ENCODE assay signal across 8 cellular contexts in genomic region chr6:10722820-10723651, GRCh38. TPM values are rescaled to one million over a fixed set of nuclear protein-coding genes. Genes with fewer than 3 reads are reported as not detected.
DNase-seq lines count a peak whose midpoint lies in the region; ATAC-seq and TF ChIP-seq lines count a peak whose summit lies in the region.

TMEM14C (plus strand) TSS chr6:10723070; CDS start chr6:10724614, 1,544 bp downstream.

- no peaks in the 10 kb centered on the region for H3K27me3 Mint-ChIP-seq in activated CD4-positive, alpha-beta memory T cell treated with anti-CD3 and anti-CD28 coated beads for 36 hours

- H3K27me3 ChIP-seq in dorsolateral prefrontal cortex: no peaks in the 10 kb centered on the region
- no peaks in the 10 kb centered on the region for H3K27me3 ChIP-seq in right lobe of liver

- H3K27ac ChIP-seq in dorsolateral prefrontal cortex (peak within 1 kb of the TSS; percentile 30 to 96 (median 87)), right lobe of liver (peak within 1 kb of the TSS; percentile 62 to 78 (median 66))

- peak in 22 of 56 donors; percentile 4 to 54 (median 28) for TF ChIP-seq CTCF in dorsolateral prefrontal cortex (IDR thresholded peaks at IDR 0.05 in 54 of 56, conservative IDR thresholded peaks at IDR 0.05 in 2 of 56; ENCODE audit: low read depth in 1 of 56, partially characterized antibody in 56 of 56)
- TF ChIP-seq CTCF in right lobe of liver (IDR thresholded peaks at IDR 0.05): no peak

- peaks cover 0 to 2% (median 0%) of the 10 kb centered on the region in 4 donors for H3K36me3 ChIP-seq in right lobe of liver

- peak within 1 kb of the TSS; percentile 82 for H3K27ac Mint-ChIP-seq in activated CD4-positive, alpha-beta memory T cell treated with anti-CD3 and anti-CD28 coated beads for 36 hours

- H3K4me3 Mint-ChIP-seq in activated CD4-positive, alpha-beta memory T cell treated with anti-CD3 and anti-CD28 coated beads for 36 hours: peak within 1 kb of the TSS; percentile 84

- H3K4me3 ChIP-seq in dorsolateral prefrontal cortex (peak within 1 kb of the TSS; percentile 45 to 94 (median 82)), right lobe of liver (peak within 1 kb of the TSS; percentile 70 to 76 (median 73))

- CTCF ChIA-PET in activated CD4-positive, alpha-beta memory T cell treated with anti-CD3 and anti-CD28 coated beads for 36 hours (lab: Charles Lee): interaction anchor here (2.4 kb wide), 1 partner anchor 244 kb away, joined by 6 read pairs; no protein-coding TSS in a partner anchor

- ATAC-seq in GM19372 (IDR thresholded peaks at IDR 0.05; ENCODE audit: low read depth, unreplicated experiment) (peak; percentile 91), HG03558 (IDR thresholded peaks at IDR 0.05; ENCODE audit: extremely low read depth, unreplicated experiment) (peak; percentile 93), right lobe of liver (peak; percentile 98 to 100 (median 98))

- peaks cover 34% of the 10 kb centered on the region for H3K4me1 Mint-ChIP-seq in activated CD4-positive, alpha-beta memory T cell treated with anti-CD3 and anti-CD28 coated beads for 36 hours (ENCODE audit: low read depth)

- peak; percentile 94 for TF ChIP-seq POLR2A in right lobe of liver (IDR thresholded peaks at IDR 0.05)

- H3K4me1 ChIP-seq in right lobe of liver: peaks cover 0 to 13% (median 0%) of the 10 kb centered on the region in 4 donors

- H3K36me3 Mint-ChIP-seq in activated CD4-positive, alpha-beta memory T cell treated with anti-CD3 and anti-CD28 coated beads for 36 hours: peaks cover 16% of the 10 kb centered on the region

- peaks cover 10% of the 10 kb centered on the region for H3K9me3 Mint-ChIP-seq in activated CD4-positive, alpha-beta memory T cell treated with anti-CD3 and anti-CD28 coated beads for 36 hours

- POLR2A ChIA-PET in activated CD4-positive, alpha-beta memory T cell treated with anti-CD3 and anti-CD28 coated beads for 36 hours (lab: Charles Lee): interaction anchor here (0.6 to 2.9 kb wide), 6 partner anchors 24 to 371 kb away, joined by 3 to 16 read pairs (median 4); partner anchors contain the start of genes C6orf52, PAK1IP1, SMIM13 and TMEM14B

- H3K9me3 ChIP-seq in right lobe of liver: no peaks in the 10 kb centered on the region

- peak; percentile 70 to 99 (median 92) for DNase-seq in C1 segment of cervical spinal cord (lab: John Stamatoyannopoulos, UW)
- peak; percentile 99 for DNase-seq in NCI-H748 treated with DMSO at 0.1 percent for 48 hours (lab: John Stamatoyannopoulos, UW)
- DNase-seq in activated CD4-positive, alpha-beta memory T cell treated with anti-CD3 and anti-CD28 coated beads for 36 hours: peak; percentile 95
- peak; percentile 95 to 100 (median 98) for DNase-seq in dorsolateral prefrontal cortex
- DNase-seq in right lobe of liver: peak; percentile 99 to 100 (median 100)
- peak; percentile 75 to 88 for DNase-seq in stimulated activated CD4-positive, alpha-beta T cell treated with anti-CD3 and anti-CD28 coated beads, Interleukin-4, amount 100 ng/mL, for 4 hours

- intact Hi-C loops in activated CD4-positive, alpha-beta memory T cell treated with anti-CD3 and anti-CD28 coated beads for 36 hours (cut with micrococcal nuclease): loop anchor here (1.0 to 10.0 kb wide), 7 partner anchors 24 to 814 kb away; partner anchors contain the start of genes C6orf52, MAK, PAK1IP1 and SMIM13
- intact Hi-C loops in dorsolateral prefrontal cortex (cut with DNase I) (loop anchor here (1.0 kb wide), 2 partner anchors 24 to 78 kb away; partner anchors contain the start of gene TMEM14B (in 2 of the 2)), right lobe of liver (cut with DNase I) (no loop called here)

- under 1% methylated on average over 31 of the region's 56 CpGs for WGBS in right lobe of liver (ENCODE audit: insufficient coverage, low coverage, low lambda C conversion rate, missing lambda C conversion rate)

RNA-seq across cellular contexts. Expression of gene TMEM14C, which starts in this region (rescaled TPM):
- 10 to 100 TPM; 84.9 to 87.6 TPM for total RNA-seq in activated CD4-positive, alpha-beta memory T cell treated with anti-CD3 and anti-CD28 coated beads for 36 hours
- 10 to 100 TPM; 42.1 to 89.5 (median 60.4) TPM for total RNA-seq in dorsolateral prefrontal cortex
- 10 to 100 TPM; 45.6 to 72.1 (median 54.0) TPM for total RNA-seq in right lobe of liver

Comparison
In these comparisons a context has a peak if more than half of its experiments do, and no peak if none do; other contexts are left out.
1. Peak in every context shown above with its lines: DNase-seq, ATAC-seq, H3K4me3 ChIP-seq and H3K27ac ChIP-seq.
2. intact Hi-C loops: an anchor here in activated CD4-positive, alpha-beta memory T cell treated with anti-CD3 and anti-CD28 coated beads for 36 hours (1.0 to 10.0 kb wide) and dorsolateral prefrontal cortex (1.0 kb wide); none called in right lobe of liver.